ENCODE assay signal across 15 cellular contexts in genomic region chr2:174038472-174038871, GRCh38.
DNase-seq lines count a peak whose midpoint lies in the region; ATAC-seq and TF ChIP-seq lines count a peak whose summit lies in the region.
"Had no signal": no experiment of that assay in that cellular context is flagged by ENCODE, and none has a peak within 500 bp of the region (broad histone marks: within the 10 kb centered on the region; RNA-seq: fewer than 3 reads in every experiment).

No MANE protein-coding gene starts in this region.

- no peaks in the 10 kb centered on the region for H3K36me3 ChIP-seq in smooth muscle cell (ENCODE audit: low read depth)
- H3K36me3 ChIP-seq: BLaER1, left lung had no signal

- H3K27ac Mint-ChIP-seq in CD4-positive, alpha-beta T cell, result peak overlapping the region; percentile 45

- H4K20me1 ChIP-seq in smooth muscle cell (ENCODE audit: low read depth), result no peaks in the 10 kb centered on the region
- H4K20me1 ChIP-seq: BLaER1 had no signal

- peaks cover 9% of the 10 kb centered on the region for H3K4me1 Mint-ChIP-seq in CD4-positive, alpha-beta T cell (ENCODE audit: low read depth)

- TF ChIP-seq CTCF in CD4-positive, alpha-beta T cell (IDR thresholded peaks at IDR 0.05), result no peak
- no peak for TF ChIP-seq CTCF in choroid plexus epithelial cell (conservative IDR thresholded peaks at IDR 0.05; ENCODE audit: low read depth, low read length)
- TF ChIP-seq CTCF in smooth muscle cell (IDR thresholded peaks at IDR 0.05; ENCODE audit: borderline replicate concordance, insufficient read depth, poor library complexity, severe bottlenecking), result no peak

- peaks cover 4% of the 10 kb centered on the region for H3F3A ChIP-seq in smooth muscle cell (ENCODE audit: low read depth)

- H3K27ac ChIP-seq in CD4-positive, alpha-beta T cell (ENCODE audit: low read depth, low read length), result no peak overlapping the region
- no peak overlapping the region for H3K27ac ChIP-seq in smooth muscle cell (ENCODE audit: low read depth)
- H3K27ac ChIP-seq: BLaER1 had no signal

- no peak overlapping the region for H2AFZ ChIP-seq in smooth muscle cell (ENCODE audit: low read depth)

- CTCF ChIA-PET in CD4-positive, alpha-beta T cell (lab: Charles Lee), result interaction anchor here (0.7 kb wide), 1 partner anchor 1752 kb away, joined by 3 read pairs; no protein-coding TSS in a partner anchor

- no peaks in the 10 kb centered on the region for H3K9me3 ChIP-seq in CD4-positive, alpha-beta T cell (ENCODE audit: control insufficient read depth, low read length)
- no peaks in the 10 kb centered on the region for H3K9me3 ChIP-seq in smooth muscle cell (replicated peaks; ENCODE audit: low read depth)
- H3K9me3 ChIP-seq: BLaER1, left lung had no signal

- H3K4me3 ChIP-seq in choroid plexus epithelial cell (ENCODE audit: low read depth, low read length) (no peak overlapping the region), smooth muscle cell (no peak overlapping the region)
- H3K4me3 ChIP-seq: BLaER1, dorsolateral prefrontal cortex, left lung had no signal

- POLR2A ChIA-PET in CD4-positive, alpha-beta T cell (lab: Charles Lee), result interaction anchor here (1.3 kb wide), 1 partner anchor 73 kb away, joined by 4 read pairs; no protein-coding TSS in a partner anchor

- no peaks in the 10 kb centered on the region for H3K27me3 ChIP-seq in CD4-positive, alpha-beta T cell (ENCODE audit: control insufficient read depth, insufficient read depth, low read length)
- H3K27me3 ChIP-seq in smooth muscle cell (ENCODE audit: low read depth), result no peaks in the 10 kb centered on the region
- H3K27me3 ChIP-seq: BLaER1, left lung had no signal

- no peak for ATAC-seq in CD4-positive, alpha-beta T cell (ENCODE audit: poor library complexity)
- ATAC-seq in GM21390 (IDR thresholded peaks at IDR 0.05; ENCODE audit: unreplicated experiment) (peak; percentile 47), GM18861 (IDR thresholded peaks at IDR 0.05; ENCODE audit: unreplicated experiment) (no peak)
- ATAC-seq: left lung had no signal

- peaks cover 4% of the 10 kb centered on the region for H3K4me1 ChIP-seq in smooth muscle cell (ENCODE audit: low read depth)

- no peak overlapping the region for H3K4me3 Mint-ChIP-seq in CD4-positive, alpha-beta T cell

- 71% methylated on average over 2 of the region's 2 CpGs for WGBS in smooth muscle cell (ENCODE audit: low lambda C conversion rate)

- intact Hi-C loops in CD4-positive, alpha-beta T cell (cut with DNase I, micrococcal nuclease), result loop anchor here in 1 of 2 experiments (5.0 to 10.0 kb wide), 2 partner anchors 71 to 284 kb away; partner anchors contain the start of gene SP3

- no peaks in the 10 kb centered on the region for H3K36me3 Mint-ChIP-seq in CD4-positive, alpha-beta T cell (ENCODE audit: low read depth)

- no peak for DNase-seq in CD4-positive, alpha-beta T cell
- DNase-seq in MV-4-11 (lab: John Stamatoyannopoulos, UW) (peak; percentile 76), choroid plexus epithelial cell (ENCODE audit: low read depth) (peak; percentile 48), SW480 (ENCODE audit: low spot score) (no peak), smooth muscle cell (lab: John Stamatoyannopoulos, UW; ENCODE audit: unreplicated experiment) (no peak), NCI-H748 treated with DMSO at 0.1 percent for 48 hours (lab: John Stamatoyannopoulos, UW) (no peak)
- DNase-seq: activated CD4-positive, CD25-positive, alpha-beta regulatory T cell treated with anti-CD3 and anti-CD28 coated beads, Interleukin-2, amount 50 U/mL, for 72 hours; activated naive CD4-positive, alpha-beta T cell treated with anti-CD3 and anti-CD28 coated beads, Interleukin-2, amount 50 U/mL, for 16 hours; dorsolateral prefrontal cortex; left lung; posterior cingulate gyrus; Right ventricle myocardium superior had no signal

- peaks cover 6% of the 10 kb centered on the region for H3K27me3 Mint-ChIP-seq in CD4-positive, alpha-beta T cell

- no peak overlapping the region for H3K4me2 ChIP-seq in smooth muscle cell
- H3K4me2 ChIP-seq: BLaER1 had no signal

- H3K79me2 ChIP-seq in smooth muscle cell (ENCODE audit: low read depth), result no peaks in the 10 kb centered on the region

- H3K9ac ChIP-seq in smooth muscle cell (ENCODE audit: low read depth), result no peak overlapping the region
- H3K9ac ChIP-seq: BLaER1 had no signal

- H3K9me3 Mint-ChIP-seq in CD4-positive, alpha-beta T cell, result no peaks in the 10 kb centered on the region

Comparison
In these comparisons a context has a peak if more than half of its experiments do, and no peak if none do; other contexts are left out.
1. DNase-seq: peak in MV-4-11 (single experiment) and choroid plexus epithelial cell (single experiment); none in CD4-positive, alpha-beta T cell (0 of 10), SW480 (single experiment), smooth muscle cell (single experiment) and NCI-H748 treated with DMSO at 0.1 percent for 48 hours (single experiment).